Comparison of ENCODE assay signal across 7 cellular contexts in genomic region chr1:28581531-28582247, GRCh38. TPM values are rescaled to one million over a fixed set of nuclear protein-coding genes. Genes with fewer than 3 reads are reported as not detected.
DNase-seq lines count a peak whose midpoint lies in the region; ATAC-seq, FAIRE-seq and TF ChIP-seq lines count a peak whose summit lies in the region.

No MANE protein-coding gene starts in this region.

- H3K4me2 ChIP-seq in astrocyte (ENCODE audit: low read length) = peak overlapping the region; percentile 93
- peak overlapping the region; percentile 93 for H3K4me2 ChIP-seq in hepatocyte

- H3K9me2 ChIP-seq in hepatocyte (replicated peaks; ENCODE audit: insufficient read depth) = no peaks in the 10 kb centered on the region

- H3K27me3 ChIP-seq in astrocyte (ENCODE audit: insufficient read depth, low read length) (no peaks in the 10 kb centered on the region), hepatocyte (no peaks in the 10 kb centered on the region)

- no peak for FAIRE-seq in astrocyte (lab: Jason Lieb, UNC)

- peak overlapping the region; percentile 96 for H2AFZ ChIP-seq in astrocyte (ENCODE audit: low read depth, low read length)
- H2AFZ ChIP-seq in hepatocyte = peak overlapping the region; percentile 90

- H3K27me3 Mint-ChIP-seq in T-helper 2 cell treated with Interferon-gamma antibody and Interleukin-4, amounts not matched to agents 5 μg/mL and 100 μg/mL, for 36 hours (ENCODE audit: low read depth) = no peaks in the 10 kb centered on the region
- H3K27me3 Mint-ChIP-seq in astrocyte (ENCODE audit: low read depth, unreplicated experiment) = no peaks in the 10 kb centered on the region

- ATAC-seq in GM18499 (IDR thresholded peaks at IDR 0.05; ENCODE audit: insufficient read depth, unreplicated experiment) (peak; percentile 50), HG02885 (IDR thresholded peaks at IDR 0.05; ENCODE audit: poor library complexity, unreplicated experiment) (peak; percentile 83)

- H3K4me1 ChIP-seq in astrocyte (ENCODE audit: insufficient read depth, low read length) = peaks cover 15% of the 10 kb centered on the region
- H3K4me1 ChIP-seq in hepatocyte (ENCODE audit: insufficient read depth) = peaks cover 19% of the 10 kb centered on the region

- DNase-seq in NCI-H1694 treated with DMSO at 0.1 percent for 48 hours (lab: John Stamatoyannopoulos, UW) (peak; percentile 90), astrocyte (ENCODE audit: low read depth) (peak; percentile 85), hepatocyte (ENCODE audit: low spot score) (peak; percentile 97), retinal pigment epithelial cell (ENCODE audit: low read depth) (peak; percentile 78)
- peak; percentile 96 for DNase-seq in T-helper 2 cell treated with Interferon-gamma antibody and Interleukin-4, amounts not matched to agents 5 μg/mL and 100 μg/mL, for 36 hours (ENCODE audit: low spot score)

- H3K27ac ChIP-seq in astrocyte (ENCODE audit: low read depth, low read length) (peak overlapping the region; percentile 67), hepatocyte (peak overlapping the region; percentile 87)

- H3K9ac ChIP-seq in astrocyte (ENCODE audit: low read length) = peak overlapping the region; percentile 90

- H3K9me3 ChIP-seq in astrocyte (ENCODE audit: insufficient read depth, low read depth, low read length) = no peaks in the 10 kb centered on the region
- H3K9me3 ChIP-seq in hepatocyte (ENCODE audit: low read depth) = no peaks in the 10 kb centered on the region

- peak overlapping the region; percentile 100 for H3K4me3 Mint-ChIP-seq in T-helper 2 cell treated with Interferon-gamma antibody and Interleukin-4, amounts not matched to agents 5 μg/mL and 100 μg/mL, for 36 hours
- peak overlapping the region; percentile 97 for H3K4me3 Mint-ChIP-seq in astrocyte (ENCODE audit: unreplicated experiment)

- 1% methylated on average over 68 of the region's 75 CpGs for WGBS in hepatocyte (ENCODE audit: low lambda C conversion rate, missing lambda C conversion rate)

- H4K20me1 ChIP-seq in astrocyte (ENCODE audit: insufficient read depth, low read length) (peaks cover 48% of the 10 kb centered on the region), hepatocyte (ENCODE audit: insufficient read depth, poor library complexity, severe bottlenecking) (peaks cover 34% of the 10 kb centered on the region)

- H3K36me3 ChIP-seq in astrocyte (ENCODE audit: insufficient read depth, low read length) (peaks cover 35% of the 10 kb centered on the region), hepatocyte (replicated peaks; ENCODE audit: insufficient read depth, low read depth) (no peaks in the 10 kb centered on the region)

- H3K4me1 Mint-ChIP-seq in T-helper 2 cell treated with Interferon-gamma antibody and Interleukin-4, amounts not matched to agents 5 μg/mL and 100 μg/mL, for 36 hours (ENCODE audit: low read depth) = peaks cover 33% of the 10 kb centered on the region
- peaks cover 18% of the 10 kb centered on the region for H3K4me1 Mint-ChIP-seq in astrocyte (ENCODE audit: low read depth, unreplicated experiment)

- peak overlapping the region; percentile 94 for H3K27ac Mint-ChIP-seq in T-helper 2 cell treated with Interferon-gamma antibody and Interleukin-4, amounts not matched to agents 5 μg/mL and 100 μg/mL, for 36 hours
- peak overlapping the region; percentile 58 for H3K27ac Mint-ChIP-seq in astrocyte (ENCODE audit: unreplicated experiment)

- no peaks in the 10 kb centered on the region for H3K9me3 Mint-ChIP-seq in T-helper 2 cell treated with Interferon-gamma antibody and Interleukin-4, amounts not matched to agents 5 μg/mL and 100 μg/mL, for 36 hours
- H3K9me3 Mint-ChIP-seq in astrocyte (ENCODE audit: unreplicated experiment) = no peaks in the 10 kb centered on the region

- H3K4me3 ChIP-seq in astrocyte (ENCODE audit: insufficient read depth, low read depth, low read length) (peak overlapping the region; percentile 98), hepatocyte (peak overlapping the region; percentile 97), retinal pigment epithelial cell (ENCODE audit: low read length) (peak overlapping the region; percentile 98)

- peaks cover 43% of the 10 kb centered on the region for H3K36me3 Mint-ChIP-seq in T-helper 2 cell treated with Interferon-gamma antibody and Interleukin-4, amounts not matched to agents 5 μg/mL and 100 μg/mL, for 36 hours (ENCODE audit: low read depth)
- peaks cover 16% of the 10 kb centered on the region for H3K36me3 Mint-ChIP-seq in astrocyte (ENCODE audit: low read depth, unreplicated experiment)

- H3K79me2 ChIP-seq in astrocyte (ENCODE audit: insufficient read depth, low read length) = peaks cover 32% of the 10 kb centered on the region
- peaks cover 27% of the 10 kb centered on the region for H3K79me2 ChIP-seq in hepatocyte

- no peak for TF ChIP-seq CTCF in astrocyte (IDR thresholded peaks at IDR 0.05; ENCODE audit: insufficient read depth, low read depth, low read length)
- TF ChIP-seq CTCF in hepatocyte (IDR thresholded peaks at IDR 0.05; ENCODE audit: poor library complexity) = no peak
- no peak for TF ChIP-seq CTCF in retinal pigment epithelial cell (conservative IDR thresholded peaks at IDR 0.05; ENCODE audit: low read depth, low read length)

RNA-seq across cellular contexts. Expression of gene RAB42, which starts 10.4 kb away (rescaled TPM):
- 1.2 and 2.1 TPM in 2 replicates for total RNA-seq in astrocyte
- total RNA-seq in hepatocyte = 19.4 and 23.6 TPM in 2 replicates
- 8.6 and 10.3 TPM in 2 replicates for polyA plus RNA-seq in hepatocyte

RNA-seq across cellular contexts. Expression of gene TRNAU1AP, which starts 28.8 kb away (rescaled TPM):
- 20.5 and 21.7 TPM in 2 replicates for total RNA-seq in astrocyte
- total RNA-seq in hepatocyte = 10.0 and 17.4 TPM in 2 replicates
- polyA plus RNA-seq in hepatocyte = 18.8 and 19.1 TPM in 2 replicates

Comparison
In these comparisons a context has a peak if more than half of its experiments do, and no peak if none do; other contexts are left out.
1. Peak in every context shown above with its lines: DNase-seq, ATAC-seq, H3K4me3 ChIP-seq and H3K27ac ChIP-seq.